In genomic region chr7:48171190-48171589, GRCh38 we compare ENCODE assay signal across 23 cellular contexts. TPM values are rescaled to one million over a fixed set of nuclear protein-coding genes. Genes with fewer than 3 reads are reported as not detected.
DNase-seq lines count a peak whose midpoint lies in the region; ATAC-seq and TF ChIP-seq lines count a peak whose summit lies in the region.
"Had no signal": no experiment of that assay in that cellular context is flagged by ENCODE, and none has a peak within 500 bp of the region (broad histone marks: within the 10 kb centered on the region; RNA-seq: fewer than 3 reads in every experiment).

ABCA13 (plus strand) TSS chr7:48171458; CDS start chr7:48171484, 26 bp downstream.

- H3K36me3 ChIP-seq in neutrophil: peaks cover under 1% of the 10 kb centered on the region
- H3K36me3 ChIP-seq: prostate gland, spleen, thoracic aorta had no signal

- no peaks in the 10 kb centered on the region for H3K9me3 ChIP-seq in neutrophil
- H3K9me3 ChIP-seq: prostate gland, spleen, thoracic aorta had no signal

- peaks cover 76 to 78% of the 10 kb centered on the region in 2 experiments for H3K4me1 ChIP-seq in neutrophil (ENCODE audit: control insufficient read depth in 1 of 2, insufficient read depth in 1 of 2, low read depth in 1 of 2, low read length in 1 of 2)
- H3K4me1 ChIP-seq: prostate gland, spleen had no signal

- no peak for TF ChIP-seq CTCF in NB4 (IDR thresholded peaks at IDR 0.05; ENCODE audit: low read depth, low read length)
- TF ChIP-seq CTCF in neutrophil (IDR thresholded peaks at IDR 0.05): no peak

- in situ Hi-C loops in G401 (cut with HindIII; ENCODE audit: low sequenced_read_pairs): no loop called here

- H3K4me3 ChIP-seq in NB4 (ENCODE audit: low read depth, low read length) (no peak within 1 kb of the TSS), neutrophil (ENCODE audit: low read depth in 1 of 2, low read length in 1 of 2) (peak within 1 kb of the TSS; percentile 15 to 41)
- H3K4me3 ChIP-seq: lung, prostate gland, spleen, thoracic aorta had no signal

- ATAC-seq in HG03196 (IDR thresholded peaks at IDR 0.05; ENCODE audit: unreplicated experiment) (no peak), HG02571 (IDR thresholded peaks at IDR 0.05; ENCODE audit: unreplicated experiment) (no peak)
- ATAC-seq: activated CD4-positive, CD25-positive, alpha-beta regulatory T cell treated with anti-CD3 and anti-CD28 coated beads, Interleukin-2, amount 50 U/mL, for 24 hours; activated T-helper 17 cell treated with anti-CD3 and anti-CD28 coated beads, Interleukin-2, amount 50 U/mL, for 72 hours; naive thymus-derived CD4-positive, alpha-beta T cell; stimulated activated effector memory CD8-positive, alpha-beta T cell treated with anti-CD3 and anti-CD28 coated beads, Interleukin-12 subunit alpha, Interleukin-12 subunit beta, amount 100 ng/mL, for 72 hours had no signal

- no peak for TF ChIP-seq POLR2A in NB4 (IDR thresholded peaks at IDR 0.05; ENCODE audit: extremely low read depth, insufficient read length)

- DNase-seq in G401 (ENCODE audit: low spot score) (peak; percentile 21), NB4 (ENCODE audit: low read depth) (peak; percentile 70), cerebellar cortex (ENCODE audit: low spot score) (peak; percentile 19)
- no peak for DNase-seq in stimulated activated CD4-positive, alpha-beta T cell treated with anti-CD3 and anti-CD28 coated beads, Interleukin-4, amount 100 ng/mL, for 24 hours
- DNase-seq: C1 segment of cervical spinal cord; cerebellar nuclear complex; GOT3; immature natural killer cell; KBM-7; naive thymus-derived CD4-positive, alpha-beta T cell; NCI-H1436 treated with DMSO at 0.1 percent for 48 hours; NCI-H446 treated with DMSO at 0.1 percent for 48 hours; spleen; T-helper 9 cell had no signal

- peak within 1 kb of the TSS; percentile 78 for H3K27ac ChIP-seq in neutrophil
- H3K27ac ChIP-seq: prostate gland, thoracic aorta had no signal

- H3K27me3 ChIP-seq in neutrophil: no peaks in the 10 kb centered on the region
- H3K27me3 ChIP-seq: spleen had no signal

RNA-seq across cellular contexts. Expression of gene ABCA13, which starts in this region (rescaled TPM):
- total RNA-seq in G401 (2014; rRNA removed; shearing (Covaris generic)): under 0.01 and 0.03 TPM in 2 replicates
- total RNA-seq: activated T-helper 17 cell treated with anti-CD3 and anti-CD28 coated beads, Interleukin-2, amount 50 U/mL, for 72 hours; thoracic aorta had no signal

Comparison
In these comparisons a context has a peak if more than half of its experiments do, and no peak if none do; other contexts are left out.
1. Peak in DNase-seq in G401; RNA of the gene not detected or under 1 TPM.